Comparison of ENCODE assay signal across 19 cellular contexts in the genomic region with DNA sequence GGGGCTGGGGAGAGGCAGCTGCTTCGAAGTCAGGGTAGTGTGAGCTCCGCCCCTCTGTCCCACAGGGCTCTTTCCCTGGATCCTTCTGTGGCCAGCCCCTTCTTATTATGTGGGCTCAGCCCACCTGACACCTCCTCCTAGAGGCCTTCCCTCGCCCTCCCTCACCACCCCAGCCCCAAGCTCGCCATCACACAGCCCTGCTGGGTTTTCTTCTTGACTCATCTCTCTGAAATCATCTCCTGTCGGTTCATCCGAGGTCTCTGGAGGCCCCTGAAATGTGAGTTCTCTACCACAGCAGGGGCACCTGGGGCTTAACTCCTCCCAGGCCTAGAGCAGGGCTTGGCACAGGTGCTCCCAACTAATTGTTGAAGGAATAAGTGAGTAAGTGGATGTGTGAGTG.
"Had no signal": no experiment of that assay in that cellular context is flagged by ENCODE, and none has a peak within 500 bp of the region (broad histone marks: within the 10 kb centered on the region; RNA-seq: fewer than 3 reads in every experiment).

No MANE protein-coding gene starts in this region.

- H3K27me3 ChIP-seq: colonic mucosa, upper lobe of left lung had no signal

- H3K4me3 ChIP-seq: colonic mucosa, esophagus squamous epithelium, skin epidermis, upper lobe of left lung had no signal

- H3K4me1 ChIP-seq: colonic mucosa, upper lobe of left lung had no signal

- H3K9me3 ChIP-seq: colonic mucosa, esophagus squamous epithelium had no signal

- H3K36me3 ChIP-seq: colonic mucosa, esophagus squamous epithelium, upper lobe of left lung had no signal

- H3K4me3 Mint-ChIP-seq: nephron, T-cell had no signal

- H3K27ac Mint-ChIP-seq: nephron, progenitor cell of endocrine pancreas, T-cell had no signal

- DNase-seq: activated CD4-positive, alpha-beta T cell treated with anti-CD3 and anti-CD28 coated beads, Interleukin-2, amount 50 U/mL, for 4 hours; activated naive CD4-positive, alpha-beta T cell treated with anti-CD3 and anti-CD28 coated beads, Interleukin-2, amount 50 U/mL, for 16 hours; activated T-cell treated with anti-CD3 and anti-CD28 coated beads for 4 hours; colonic mucosa; esophagus squamous epithelium; glutamatergic neuron; hypothalamus; kidney glomerular epithelial cell; mesenchymal stem cell; stimulated activated CD4-positive, alpha-beta T cell treated with anti-CD3 and anti-CD28 coated beads, Interleukin-15, amount 100 ng/mL, for 24 hours; stimulated activated CD4-positive, alpha-beta T cell treated with anti-CD3 and anti-CD28 coated beads, Interleukin-4, amount 100 ng/mL, for 1 hour; stimulated activated naive CD4-positive, alpha-beta T cell treated with Interleukin-2 at 50 U/mL for 16 hours; T-cell; T-helper 9 cell; upper lobe of left lung had no signal

- H3K27ac ChIP-seq: colonic mucosa, esophagus squamous epithelium, upper lobe of left lung had no signal

- ATAC-seq: activated CD4-positive, CD25-positive, alpha-beta regulatory T cell treated with anti-CD3 and anti-CD28 coated beads, Interleukin-2, amount 50 U/mL, for 24 hours; T-cell had no signal
